In genomic region chr18:75582406-75582821, GRCh38 we compare ENCODE assay signal across 31 cellular contexts.
DNase-seq lines count a peak whose midpoint lies in the region; ATAC-seq and TF ChIP-seq lines count a peak whose summit lies in the region.
"Had no signal": no experiment of that assay in that cellular context is flagged by ENCODE, and none has a peak within 500 bp of the region (broad histone marks: within the 10 kb centered on the region; RNA-seq: fewer than 3 reads in every experiment).

No MANE protein-coding gene starts in this region.

- H3K4me3 ChIP-seq in AG04450 (ENCODE audit: low read depth, low read length) (no peak overlapping the region), SJSA1 (no peak overlapping the region), fibroblast of the aortic adventitia (ENCODE audit: low read depth, low read length) (no peak overlapping the region)
- no peak overlapping the region for H3K4me3 ChIP-seq in CD4-positive, alpha-beta memory T cell (ENCODE audit: low read length in 2 of 2)
- H3K4me3 ChIP-seq: esophagus squamous epithelium, thyroid gland had no signal

- H3K4me1 ChIP-seq in SJSA1 (replicated peaks), result peaks cover 34% of the 10 kb centered on the region
- no peaks in the 10 kb centered on the region for H3K4me1 ChIP-seq in CD4-positive, alpha-beta memory T cell (ENCODE audit: insufficient read depth, low read length)
- H3K4me1 ChIP-seq: esophagus squamous epithelium, thyroid gland had no signal

- peaks cover under 1 to 3% of the 10 kb centered on the region in 2 donors for H3K27me3 Mint-ChIP-seq in CD4-positive, alpha-beta memory T cell

- intact Hi-C loops in CD4-positive, alpha-beta memory T cell (cut with micrococcal nuclease), result no loop called here
- intact Hi-C loops in posterior cingulate gyrus (cut with DNase I), result no loop called here

- POLR2A ChIA-PET in AG04450 (lab: Yijun Ruan, JAX), result interaction anchor here (1.0 to 1.1 kb wide), 2 partner anchors 82 to 93 kb away, joined by 3 read pairs; no protein-coding TSS in a partner anchor
- POLR2A ChIA-PET in CD4-positive, alpha-beta memory T cell (lab: Charles Lee; ENCODE audit: partially characterized antibody), result no interaction called here

- H3K27me3 ChIP-seq in AG04450 (ENCODE audit: control insufficient read depth, insufficient read depth, low read length) (no peaks in the 10 kb centered on the region), SJSA1 (replicated peaks) (no peaks in the 10 kb centered on the region)
- no peaks in the 10 kb centered on the region for H3K27me3 ChIP-seq in CD4-positive, alpha-beta memory T cell (ENCODE audit: insufficient read depth, low read length)
- H3K27me3 ChIP-seq: esophagus squamous epithelium, neutrophil, thyroid gland had no signal

- TF ChIP-seq CTCF in AG04450 (IDR thresholded peaks at IDR 0.05; ENCODE audit: low read depth, low read length) (no peak), fibroblast of the aortic adventitia (IDR thresholded peaks at IDR 0.05; ENCODE audit: insufficient read depth, low read length) (no peak)

- CTCF ChIA-PET in AG04450 (lab: Charles Lee), result no interaction called here
- CTCF ChIA-PET in CD4-positive, alpha-beta memory T cell (lab: Charles Lee; ENCODE audit: partially characterized antibody), result no interaction called here

- no peak overlapping the region for H3K4me3 Mint-ChIP-seq in CD4-positive, alpha-beta memory T cell
- H3K4me3 Mint-ChIP-seq: activated CD4-positive, alpha-beta memory T cell treated with anti-CD3 and anti-CD28 coated beads for 36 hours; immature natural killer cell; stimulated activated naive CD8-positive, alpha-beta T cell treated with anti-CD3 and anti-CD28 coated beads, Interleukin-15, amount 100 ng/mL, for 72 hours had no signal

- ATAC-seq in HG02852 (IDR thresholded peaks at IDR 0.05; ENCODE audit: unreplicated experiment), result no peak
- ATAC-seq in HG03460 (IDR thresholded peaks at IDR 0.05; ENCODE audit: unreplicated experiment), result no peak
- ATAC-seq: stimulated activated naive CD8-positive, alpha-beta T cell treated with anti-CD3 and anti-CD28 coated beads, Interleukin-15, amount 100 ng/mL, for 72 hours had no signal

- no peaks in the 10 kb centered on the region for H3K36me3 ChIP-seq in SJSA1
- no peaks in the 10 kb centered on the region for H3K36me3 ChIP-seq in CD4-positive, alpha-beta memory T cell (ENCODE audit: insufficient read depth, low read length)
- H3K36me3 ChIP-seq: esophagus squamous epithelium, neutrophil, thyroid gland had no signal

- H3K36me3 Mint-ChIP-seq in CD4-positive, alpha-beta memory T cell, result no peaks in the 10 kb centered on the region
- H3K36me3 Mint-ChIP-seq: activated CD4-positive, alpha-beta memory T cell treated with anti-CD3 and anti-CD28 coated beads for 36 hours; immature natural killer cell had no signal

- no peaks in the 10 kb centered on the region for H3K4me1 Mint-ChIP-seq in CD4-positive, alpha-beta memory T cell
- H3K4me1 Mint-ChIP-seq: immature natural killer cell; stimulated activated naive CD8-positive, alpha-beta T cell treated with anti-CD3 and anti-CD28 coated beads, Interleukin-15, amount 100 ng/mL, for 72 hours had no signal

- DNase-seq in AG04450 (ENCODE audit: low read depth, low spot score), result peak; percentile 49
- DNase-seq in GM04503 (ENCODE audit: low read depth), result peak; percentile 91
- DNase-seq in SJSA1 (ENCODE audit: low read depth in 1 of 2, low spot score in 2 of 2), result peak in 1 of 2 experiments; percentile 83
- DNase-seq in fibroblast of the aortic adventitia (ENCODE audit: low read depth), result peak; percentile 70
- DNase-seq in CD4-positive, alpha-beta memory T cell, result no peak
- DNase-seq in posterior cingulate gyrus, result no peak
- DNase-seq: activated CD4-positive, alpha-beta memory T cell treated with anti-CD3 and anti-CD28 coated beads for 36 hours; activated CD4-positive, CD25-positive, alpha-beta regulatory T cell treated with anti-CD3 and anti-CD28 coated beads, Interleukin-2, amount 50 U/mL, for 72 hours; activated CD8-positive, alpha-beta memory T cell treated with anti-CD3 and anti-CD28 coated beads, Interleukin-2, amount 50 U/mL, for 48 hours; activated naive CD4-positive, alpha-beta T cell treated with anti-CD3 and anti-CD28 coated beads, Interleukin-2, amount 50 U/mL, for 16 hours; anterior cingulate cortex; caudate nucleus; cortex of kidney; DMS 273 treated with DMSO at 0.1 percent for 48 hours; esophagus squamous epithelium; hypothalamus; immature natural killer cell; mesendoderm; NCI-H1436 treated with DMSO at 0.1 percent for 48 hours; NCI-H2107; NCI-H446; NCI-H774; stimulated activated CD8-positive, alpha-beta memory T cell treated with anti-CD3 and anti-CD28 coated beads, Interleukin-4, amount 100 ng/mL, for 48 hours; stimulated activated naive CD8-positive, alpha-beta T cell treated with anti-CD3 and anti-CD28 coated beads, Interleukin-15, amount 100 ng/mL, for 72 hours; T-helper 1 cell; thyroid gland had no signal

- H3K9me3 Mint-ChIP-seq in CD4-positive, alpha-beta memory T cell, result peaks cover 0 to 1% (median 0%) of the 10 kb centered on the region in 8 donors
- H3K9me3 Mint-ChIP-seq: activated CD4-positive, alpha-beta memory T cell treated with anti-CD3 and anti-CD28 coated beads for 36 hours; immature natural killer cell; stimulated activated naive CD8-positive, alpha-beta T cell treated with anti-CD3 and anti-CD28 coated beads, Interleukin-15, amount 100 ng/mL, for 72 hours had no signal

- no peak overlapping the region for H3K27ac ChIP-seq in AG04450 (ENCODE audit: low read depth, low read length)
- peak overlapping the region; percentile 87 for H3K27ac ChIP-seq in SJSA1
- no peak overlapping the region for H3K27ac ChIP-seq in CD4-positive, alpha-beta memory T cell (ENCODE audit: low read depth, low read length)
- H3K27ac ChIP-seq: C4-2B, esophagus squamous epithelium, KMS-11, neutrophil, thyroid gland had no signal

- H3K9me3 ChIP-seq in AG04450 (ENCODE audit: control insufficient read depth, insufficient read depth, low read length) (no peaks in the 10 kb centered on the region), SJSA1 (replicated peaks) (no peaks in the 10 kb centered on the region)
- no peaks in the 10 kb centered on the region for H3K9me3 ChIP-seq in CD4-positive, alpha-beta memory T cell (ENCODE audit: control insufficient read depth in 1 of 2, low read length in 2 of 2)
- H3K9me3 ChIP-seq: esophagus squamous epithelium, neutrophil, thyroid gland had no signal

- H3K27ac Mint-ChIP-seq in CD4-positive, alpha-beta memory T cell, result no peak overlapping the region
- H3K27ac Mint-ChIP-seq: activated CD4-positive, alpha-beta memory T cell treated with anti-CD3 and anti-CD28 coated beads for 36 hours; immature natural killer cell; stimulated activated naive CD8-positive, alpha-beta T cell treated with anti-CD3 and anti-CD28 coated beads, Interleukin-15, amount 100 ng/mL, for 72 hours had no signal

Comparison
In these comparisons a context has a peak if more than half of its experiments do, and no peak if none do; other contexts are left out.
1. DNase-seq: peak in AG04450 (single experiment), GM04503 (single experiment) and fibroblast of the aortic adventitia (single experiment); none in CD4-positive, alpha-beta memory T cell (0 of 5) and posterior cingulate gyrus (0 of 10).